Comparison of ENCODE assay signal across 8 cellular contexts in the genomic region with DNA sequence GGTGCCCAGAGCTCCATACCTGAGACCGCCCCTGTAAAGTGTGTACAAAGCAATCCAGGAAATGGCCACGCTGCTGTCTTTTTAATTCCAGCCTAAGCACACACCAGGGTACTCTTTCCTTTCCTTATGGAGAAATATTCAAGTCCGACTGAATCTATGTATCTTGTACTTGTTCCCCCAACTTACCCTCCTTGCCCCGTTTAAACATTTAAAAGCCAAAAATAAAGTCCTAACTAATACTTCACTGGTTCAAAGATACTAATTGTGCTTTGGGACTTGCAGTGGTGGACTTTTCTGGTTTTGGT. TPM values are rescaled to one million over a fixed set of nuclear protein-coding genes. Genes with fewer than 3 reads are reported as not detected.
DNase-seq lines count a peak whose midpoint lies in the region; ATAC-seq and TF ChIP-seq lines count a peak whose summit lies in the region.

No MANE protein-coding gene starts in this region.

- H3K36me3 ChIP-seq in SU-DHL-6 (ENCODE audit: low read length) (no peaks in the 10 kb centered on the region), smooth muscle cell (ENCODE audit: low read depth) (no peaks in the 10 kb centered on the region)

- peak overlapping the region; percentile 59 for H3K4me3 ChIP-seq in GM12864 (ENCODE audit: low read depth, low read length)
- H3K4me3 ChIP-seq in SU-DHL-6 (ENCODE audit: insufficient read depth, low read length, poor library complexity, severe bottlenecking) = peak overlapping the region; percentile 61
- H3K4me3 ChIP-seq in smooth muscle cell = peak overlapping the region; percentile 74

- H4K20me1 ChIP-seq in SU-DHL-6 (ENCODE audit: low read depth, low read length) (peaks cover 7% of the 10 kb centered on the region; the same call in 1 of the 2 replicates), smooth muscle cell (ENCODE audit: low read depth) (peaks cover 19% of the 10 kb centered on the region)

- H3K4me1 ChIP-seq in foreskin keratinocyte (peaks cover 15% of the 10 kb centered on the region), smooth muscle cell (ENCODE audit: low read depth) (peaks cover 14% of the 10 kb centered on the region)

- H3K4me2 ChIP-seq in SU-DHL-6 (ENCODE audit: low read depth, low read length, poor library complexity, severe bottlenecking) = peak overlapping the region; percentile 83
- H3K4me2 ChIP-seq in smooth muscle cell = peak overlapping the region; percentile 83

- WGBS in smooth muscle cell (ENCODE audit: low lambda C conversion rate) = 46% methylated on average over 4 of the region's 4 CpGs

- peak overlapping the region; percentile 50; the same call in 1 of the 2 replicates for H3K27ac ChIP-seq in SU-DHL-6 (ENCODE audit: low read depth, low read length)
- peak overlapping the region; percentile 99 for H3K27ac ChIP-seq in foreskin keratinocyte
- H3K27ac ChIP-seq in smooth muscle cell (ENCODE audit: low read depth) = no peak overlapping the region

- H2AFZ ChIP-seq in SU-DHL-6 (ENCODE audit: low read depth, low read length, severe bottlenecking) = peak overlapping the region; percentile 89
- peak overlapping the region; percentile 80 for H2AFZ ChIP-seq in smooth muscle cell (ENCODE audit: low read depth)

- H3K9me2 ChIP-seq in SU-DHL-6 (replicated peaks; ENCODE audit: insufficient read depth, low read length) = no peaks in the 10 kb centered on the region

- TF ChIP-seq CTCF in GM12864 (IDR thresholded peaks at IDR 0.05; ENCODE audit: low read depth, low read length, missing control alignments) = no peak
- TF ChIP-seq CTCF in SU-DHL-6 (IDR thresholded peaks at IDR 0.05; ENCODE audit: insufficient read depth, low read length, poor library complexity, severe bottlenecking) = no peak
- TF ChIP-seq CTCF in foreskin keratinocyte (conservative IDR thresholded peaks at IDR 0.05) = no peak
- no peak for TF ChIP-seq CTCF in smooth muscle cell (IDR thresholded peaks at IDR 0.05; ENCODE audit: borderline replicate concordance, insufficient read depth, poor library complexity, severe bottlenecking)

- no peak for DNase-seq in GM12864 (ENCODE audit: low read depth)
- DNase-seq in foreskin keratinocyte = peak in 1 of 2 donors; percentile 23
- no peak for DNase-seq in smooth muscle cell (lab: John Stamatoyannopoulos, UW; ENCODE audit: unreplicated experiment)
- no peak for DNase-seq in ureter (ENCODE audit: low spot score)

- ATAC-seq in HG02642 (IDR thresholded peaks at IDR 0.05; ENCODE audit: poor library complexity, unreplicated experiment) (peak; percentile 24), foreskin keratinocyte (peak; percentile 45), GM19023 (IDR thresholded peaks at IDR 0.05; ENCODE audit: unreplicated experiment) (no peak), HG02973 (IDR thresholded peaks at IDR 0.05; ENCODE audit: unreplicated experiment) (no peak)

- H3F3A ChIP-seq in SU-DHL-6 (ENCODE audit: insufficient read depth) = no peaks in the 10 kb centered on the region
- H3F3A ChIP-seq in smooth muscle cell (ENCODE audit: low read depth) = no peaks in the 10 kb centered on the region

- H3K9ac ChIP-seq in SU-DHL-6 (ENCODE audit: low read length) (peak overlapping the region; percentile 93), smooth muscle cell (ENCODE audit: low read depth) (peak overlapping the region; percentile 76)

- H3K9me3 ChIP-seq in SU-DHL-6 (ENCODE audit: insufficient read depth, low read length) (no peaks in the 10 kb centered on the region), smooth muscle cell (replicated peaks; ENCODE audit: low read depth) (no peaks in the 10 kb centered on the region)

- H3K79me2 ChIP-seq in SU-DHL-6 (ENCODE audit: insufficient read depth, low read length) (peaks cover 11% of the 10 kb centered on the region), smooth muscle cell (ENCODE audit: low read depth) (peaks cover 29% of the 10 kb centered on the region)

- H3K27me3 ChIP-seq in SU-DHL-6 (ENCODE audit: low read length) (no peaks in the 10 kb centered on the region), foreskin keratinocyte (no peaks in the 10 kb centered on the region), smooth muscle cell (ENCODE audit: low read depth) (no peaks in the 10 kb centered on the region)

RNA-seq across cellular contexts. Expression of gene AMMECR1, which starts 0.7 kb away (rescaled TPM):
- total RNA-seq in foreskin keratinocyte (17.3 and 20.0 TPM in 2 replicates), smooth muscle cell (19.6 and 20.9 TPM in 2 replicates), ureter (12.2 TPM)
- polyA plus RNA-seq in foreskin keratinocyte (5.3 and 5.8 TPM in 2 replicates), smooth muscle cell (5.5 and 11.2 TPM in 2 replicates)

RNA-seq across cellular contexts. Expression of gene RTL9, which starts 40.0 kb away (rescaled TPM):
- 0.07 and 0.11 TPM in 2 replicates for total RNA-seq in foreskin keratinocyte
- polyA plus RNA-seq in foreskin keratinocyte = 0.03 TPM in 2 replicates
- total RNA-seq in smooth muscle cell = 0.18 and 0.49 TPM in 2 replicates
- polyA plus RNA-seq in smooth muscle cell = 0.21 TPM in 1 of 2 replicates, not detected in the other
- not detected for total RNA-seq in ureter

Comparison
In these comparisons a context has a peak if more than half of its experiments do, and no peak if none do; other contexts are left out.
1. ATAC-seq: peak in HG02642 (single experiment) and foreskin keratinocyte (single experiment); none in GM19023 (single experiment) and HG02973 (single experiment).
2. Peak in every context shown above with its lines, with median percentiles within 50 percentile points of each other: H3K4me3 ChIP-seq.